Comparison of ENCODE assay signal across 11 cellular contexts in the genomic region with DNA sequence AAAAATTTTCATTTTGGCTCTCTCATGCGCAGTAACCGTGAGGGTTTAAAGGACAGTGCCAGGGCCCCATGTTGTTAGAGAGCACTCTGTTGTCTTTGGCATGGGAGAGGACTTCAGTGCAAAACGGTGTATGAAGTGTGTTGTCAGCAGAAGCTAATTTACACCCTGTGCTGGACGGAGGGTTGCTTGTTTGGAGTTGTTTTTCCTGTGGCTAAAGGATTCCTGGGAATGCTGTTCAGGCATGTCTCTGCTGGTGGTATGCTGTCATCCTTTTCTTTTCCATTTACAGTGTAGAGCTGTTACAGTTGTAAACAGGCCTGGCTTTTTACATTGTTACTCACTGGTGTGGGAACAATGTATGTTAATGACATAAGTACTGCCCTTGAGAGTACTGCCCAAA.
DNase-seq lines count a peak whose midpoint lies in the region; ATAC-seq and TF ChIP-seq lines count a peak whose summit lies in the region.
"Had no signal": no experiment of that assay in that cellular context is flagged by ENCODE, and none has a peak within 500 bp of the region (broad histone marks: within the 10 kb centered on the region; RNA-seq: fewer than 3 reads in every experiment).

No MANE protein-coding gene starts in this region.

- no peak overlapping the region for H2BK12ac ChIP-seq in neuronal stem cell (ENCODE audit: low read length)

- H3K4me2 ChIP-seq in SK-N-SH, result no peak overlapping the region
- H3K4me2 ChIP-seq in neuronal stem cell (ENCODE audit: insufficient read depth, low read length, poor library complexity, severe bottlenecking), result no peak overlapping the region

- peaks cover 29% of the 10 kb centered on the region for H3K27me3 Mint-ChIP-seq in T-helper 17 cell
- H3K27me3 Mint-ChIP-seq: CD4-positive, CD25-positive, alpha-beta regulatory T cell had no signal

- peak overlapping the region in 1 of 2 experiments; percentile 67; a peak in 2 of 4 replicates for H3K27ac ChIP-seq in SK-N-SH (ENCODE audit: low read depth in 2 of 2, low read length in 1 of 2)
- H3K27ac ChIP-seq in neuronal stem cell (replicated peaks; ENCODE audit: low read length), result no peak overlapping the region
- H3K27ac ChIP-seq: adrenal gland had no signal

- no peaks in the 10 kb centered on the region for H3K9me2 ChIP-seq in SK-N-SH

- H3K9ac ChIP-seq in SK-N-SH (no peak overlapping the region), neuronal stem cell (ENCODE audit: low read depth, low read length, poor library complexity) (no peak overlapping the region)

- no peak overlapping the region for H2AK5ac ChIP-seq in neuronal stem cell (ENCODE audit: low read depth, low read length)

- H3K36me3 ChIP-seq in SK-N-SH (replicated peaks in 1 of 2; ENCODE audit: control insufficient read depth in 1 of 2, insufficient read depth in 2 of 2, low read length in 1 of 2) (no peaks in the 10 kb centered on the region), neuronal stem cell (replicated peaks in 1 of 2; ENCODE audit: control insufficient read depth in 2 of 2, insufficient read depth in 2 of 2, low read length in 2 of 2) (no peaks in the 10 kb centered on the region)
- H3K36me3 ChIP-seq: adrenal gland had no signal

- no peaks in the 10 kb centered on the region for H3K4me1 Mint-ChIP-seq in T-helper 17 cell

- H3K4me3 ChIP-seq in SK-N-SH (ENCODE audit: low read depth in 2 of 2, low read length in 1 of 2) (no peak overlapping the region), fibroblast of villous mesenchyme (ENCODE audit: low read depth, low read length) (no peak overlapping the region), neuronal stem cell (ENCODE audit: low read length in 2 of 2) (no peak overlapping the region)
- H3K4me3 ChIP-seq: adrenal gland had no signal

- no peak overlapping the region for H2AFZ ChIP-seq in SK-N-SH (ENCODE audit: low read depth)
- peak overlapping the region; percentile 4 for H2AFZ ChIP-seq in neuronal stem cell (ENCODE audit: low read length)

- TF ChIP-seq RAD21 in SK-N-SH (IDR thresholded peaks at IDR 0.05; ENCODE audit: low read length), result no peak

- POLR2A ChIA-PET in SK-N-SH (lab: Yijun Ruan, JAX), result no interaction called here

- no peak overlapping the region for H3K14ac ChIP-seq in neuronal stem cell (ENCODE audit: low read length)

- H3K36me3 Mint-ChIP-seq in T-helper 17 cell (ENCODE audit: low read depth), result peaks cover 2% of the 10 kb centered on the region
- H3K36me3 Mint-ChIP-seq: CD4-positive, CD25-positive, alpha-beta regulatory T cell had no signal

- no peaks in the 10 kb centered on the region; the same call in 1 of the 2 replicates for H3K79me2 ChIP-seq in SK-N-SH (ENCODE audit: insufficient read depth)

- H3K27me3 ChIP-seq in SK-N-SH (ENCODE audit: insufficient read depth) (no peaks in the 10 kb centered on the region), neuronal stem cell (ENCODE audit: control insufficient read depth in 3 of 3, insufficient read depth in 3 of 3, low read depth in 1 of 3, low read length in 3 of 3) (no peaks in the 10 kb centered on the region)
- H3K27me3 ChIP-seq: adrenal gland had no signal

- H3K23ac ChIP-seq in neuronal stem cell (ENCODE audit: low read depth, low read length, poor library complexity), result no peak overlapping the region

- no peak for TF ChIP-seq CTCF in SK-N-SH (IDR thresholded peaks at IDR 0.05)
- TF ChIP-seq CTCF in fibroblast of villous mesenchyme (IDR thresholded peaks at IDR 0.05; ENCODE audit: insufficient read depth, low read depth, low read length), result no peak

- no peaks in the 10 kb centered on the region for H3K79me1 ChIP-seq in neuronal stem cell (ENCODE audit: low read depth, low read length)

- DNase-seq in Caki2 (ENCODE audit: low read depth) (peak; percentile 85), SK-N-SH (no peak), fibroblast of villous mesenchyme (ENCODE audit: low read depth) (peak; percentile 70), neuronal stem cell (ENCODE audit: low spot score) (no peak), T-helper 17 cell (no peak), DMS114 treated with DMSO at 0.1 percent for 48 hours (lab: John Stamatoyannopoulos, UW; ENCODE audit: unreplicated experiment) (no peak), NCI-H524 treated with DMSO at 0.1 percent for 48 hours (lab: John Stamatoyannopoulos, UW) (no peak)
- DNase-seq: CD4-positive, CD25-positive, alpha-beta regulatory T cell; MM.1S had no signal

- H2BK15ac ChIP-seq in neuronal stem cell (ENCODE audit: low read length), result no peak overlapping the region

- no peaks in the 10 kb centered on the region for H4K20me1 ChIP-seq in SK-N-SH (ENCODE audit: insufficient read depth)

- H4K8ac ChIP-seq in neuronal stem cell (ENCODE audit: low read depth, low read length), result no peak overlapping the region

- WGBS in SK-N-SH (ENCODE audit: low lambda C conversion rate), result 82% methylated on average over 4 of the region's 4 CpGs
- WGBS in neuronal stem cell (ENCODE audit: extremely low coverage in 2 of 2, insufficient read length in 2 of 2, insufficient replicate concordance in 1 of 2), 2 donors, result no CpG with 5 or more reads among the region's 4 CpGs

- in situ Hi-C loops in Caki2 (cut with HindIII; ENCODE audit: low pct_unique_long_range_greater_than_20kb, low sequenced_read_pairs), result no loop called here

- ATAC-seq in T-helper 17 cell, result no peak
- no peak for ATAC-seq in HG02852 (IDR thresholded peaks at IDR 0.05; ENCODE audit: unreplicated experiment)

- H2BK120ac ChIP-seq in neuronal stem cell (ENCODE audit: low read depth, low read length), result no peak overlapping the region

- H3K27ac Mint-ChIP-seq in T-helper 17 cell, result no peak overlapping the region
- H3K27ac Mint-ChIP-seq: CD4-positive, CD25-positive, alpha-beta regulatory T cell had no signal

- H3K9me3 ChIP-seq in SK-N-SH (no peaks in the 10 kb centered on the region), neuronal stem cell (replicated peaks in 1 of 2; ENCODE audit: control insufficient read depth in 2 of 2, insufficient read depth in 1 of 2, low read depth in 1 of 2, low read length in 2 of 2) (no peaks in the 10 kb centered on the region), T-helper 17 cell (ENCODE audit: control insufficient read depth, low read length, poor library complexity, severe bottlenecking) (no peaks in the 10 kb centered on the region)
- H3K9me3 ChIP-seq: adrenal gland had no signal

- no peak overlapping the region for H3K18ac ChIP-seq in neuronal stem cell (ENCODE audit: low read length)

- no peak overlapping the region for H2BK5ac ChIP-seq in neuronal stem cell (ENCODE audit: low read length)

- H3K4me1 ChIP-seq in SK-N-SH (ENCODE audit: control insufficient read depth in 1 of 2, insufficient read depth in 2 of 2, low read depth in 1 of 2, low read length in 1 of 2) (peaks cover 0 to 10% of the 10 kb centered on the region in 2 experiments; a peak in 2 of 4 replicates), neuronal stem cell (ENCODE audit: control insufficient read depth in 2 of 2, insufficient read depth in 1 of 2, low read depth in 1 of 2, low read length in 2 of 2) (peaks cover 4 to 8% of the 10 kb centered on the region in 2 donors)

- no peaks in the 10 kb centered on the region for H3F3A ChIP-seq in SK-N-SH (replicated peaks; ENCODE audit: insufficient read depth)

- CTCF ChIA-PET in SK-N-SH (lab: Yijun Ruan, JAX), result no interaction called here

- H3K4ac ChIP-seq in neuronal stem cell (ENCODE audit: low read length), result no peak overlapping the region

- TF ChIP-seq EP300 in SK-N-SH (IDR thresholded peaks at IDR 0.05; ENCODE audit: borderline replicate concordance in 1 of 2, low read depth in 1 of 2, low read length in 1 of 2), result no peak

- H4K91ac ChIP-seq in neuronal stem cell (ENCODE audit: low read depth, low read length, poor library complexity), result no peak overlapping the region

- no peak overlapping the region for H3K4me3 Mint-ChIP-seq in T-helper 17 cell
- H3K4me3 Mint-ChIP-seq: CD4-positive, CD25-positive, alpha-beta regulatory T cell had no signal

TF ChIP-seq in SK-N-SH, 30 proteins besides CTCF, POLR2A, EP300 and RAD21:
- TF ChIP-seq MAX (IDR thresholded peaks at IDR 0.05; ENCODE audit: low read depth) (peak; percentile 43; the same call in 1 of the 2 replicates), TCF12 (IDR thresholded peaks at IDR 0.05) (peak; percentile 38; the same call in 1 of the 2 replicates), NFIC (IDR thresholded peaks at IDR 0.05; ENCODE audit: borderline replicate concordance) (peak; percentile 33; the same call in 1 of the 2 replicates), JUND (IDR thresholded peaks at IDR 0.05) (0 out of 2 replicates have a peak, but pooled peaks have one; percentile 26), FOXJ3 (CRISPR knock-in tag; IDR thresholded peaks at IDR 0.05) (no peak)
- TF ChIP-seq, protein P1, sequence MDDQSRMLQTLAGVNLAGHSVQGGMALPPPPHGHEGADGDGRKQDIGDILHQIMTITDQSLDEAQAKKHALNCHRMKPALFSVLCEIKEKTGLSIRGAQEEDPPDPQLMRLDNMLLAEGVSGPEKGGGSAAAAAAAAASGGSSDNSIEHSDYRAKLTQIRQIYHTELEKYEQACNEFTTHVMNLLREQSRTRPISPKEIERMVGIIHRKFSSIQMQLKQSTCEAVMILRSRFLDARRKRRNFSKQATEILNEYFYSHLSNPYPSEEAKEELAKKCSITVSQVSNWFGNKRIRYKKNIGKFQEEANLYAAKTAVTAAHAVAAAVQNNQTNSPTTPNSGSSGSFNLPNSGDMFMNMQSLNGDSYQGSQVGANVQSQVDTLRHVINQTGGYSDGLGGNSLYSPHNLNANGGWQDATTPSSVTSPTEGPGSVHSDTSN (IDR thresholded peaks at IDR 0.05), result peak; percentile 26; the same call in 1 of the 2 replicates

Comparison
In these comparisons a context has a peak if more than half of its experiments do, and no peak if none do; other contexts are left out.
1. DNase-seq: peak in Caki2 (single experiment) and fibroblast of villous mesenchyme (single experiment); none in SK-N-SH (single experiment), neuronal stem cell (single experiment), T-helper 17 cell (0 of 3), DMS114 treated with DMSO at 0.1 percent for 48 hours (single experiment) and NCI-H524 treated with DMSO at 0.1 percent for 48 hours (single experiment).